In genomic region chr3:170711786-170712185, GRCh38 we compare ENCODE assay signal across 26 cellular contexts.
"Had no signal": no experiment of that assay in that cellular context is flagged by ENCODE, and none has a peak within 500 bp of the region (broad histone marks: within the 10 kb centered on the region; RNA-seq: fewer than 3 reads in every experiment).

No MANE protein-coding gene starts in this region.

- H3K4me1 ChIP-seq: ascending aorta, left ventricle myocardium inferior, right lobe of liver, stomach, thyroid gland, upper lobe of right lung had no signal

- DNase-seq: activated CD4-positive, alpha-beta T cell treated with anti-CD3 and anti-CD28 coated beads for 4 hours; activated CD4-positive, alpha-beta T cell treated with anti-CD3 and anti-CD28 coated beads, Interleukin-2, amount 50 U/mL, for 4 hours; activated effector memory CD4-positive, alpha-beta T cell treated with Interleukin-2 at 50 U/mL for 16 hours; activated naive CD4-positive, alpha-beta T cell treated with Interleukin-2 at 50 U/mL for 16 hours; activated T-cell treated with anti-CD3 and anti-CD28 coated beads for 4 hours; caudate nucleus; foreskin melanocyte; left ventricle myocardium inferior; ovary; right lobe of liver; stimulated activated CD4-positive, alpha-beta T cell treated with anti-CD3 and anti-CD28 coated beads, Interleukin-4, amount 100 ng/mL, for 4 hours; stimulated activated CD8-positive, alpha-beta memory T cell treated with anti-CD3 and anti-CD28 coated beads, Interleukin-4, amount 100 ng/mL, for 48 hours; stimulated activated naive B cell treated with anti-CD40 and anti-IgM and Interleukin-4, amounts not matched to agents 10 μg/mL and 1 μg/mL and 100 μg/mL, for 72 hours; stomach; T-helper 9 cell; thyroid gland; upper lobe of right lung had no signal

- H3K9me3 ChIP-seq: right lobe of liver, thyroid gland, upper lobe of right lung had no signal

- H3K27me3 ChIP-seq: ascending aorta, ovary, right lobe of liver, stomach, thyroid gland, upper lobe of right lung had no signal

- H3K4me3 Mint-ChIP-seq: activated naive CD8-positive, alpha-beta T cell; nephron; stimulated activated naive B cell treated with anti-CD40 and anti-IgM and Interleukin-4, amounts not matched to agents 10 μg/mL and 1 μg/mL and 100 μg/mL, for 72 hours; T-helper 1 cell treated with Interleukin-12 subunit alpha and Interleukin-12 subunit beta and Interleukin-4 antibody, amounts not matched to agents 30 μg/mL and 1 μg/mL, for 36 hours had no signal

- H3K27ac Mint-ChIP-seq: activated naive CD8-positive, alpha-beta T cell; nephron; progenitor cell of endocrine pancreas; stimulated activated naive B cell treated with anti-CD40 and anti-IgM and Interleukin-4, amounts not matched to agents 10 μg/mL and 1 μg/mL and 100 μg/mL, for 72 hours; T-helper 1 cell treated with Interleukin-12 subunit alpha and Interleukin-12 subunit beta and Interleukin-4 antibody, amounts not matched to agents 30 μg/mL and 1 μg/mL, for 36 hours had no signal

- ATAC-seq: esophagus mucosa; right lobe of liver; stimulated activated naive B cell treated with anti-CD40 and anti-IgM and Interleukin-4, amounts not matched to agents 10 μg/mL and 1 μg/mL and 100 μg/mL, for 72 hours; upper lobe of right lung had no signal

- H3K36me3 Mint-ChIP-seq: activated naive CD8-positive, alpha-beta T cell had no signal

- H3K4me1 Mint-ChIP-seq: nephron; stimulated activated naive B cell treated with anti-CD40 and anti-IgM and Interleukin-4, amounts not matched to agents 10 μg/mL and 1 μg/mL and 100 μg/mL, for 72 hours had no signal

- H3K4me3 ChIP-seq: ascending aorta, left ventricle myocardium inferior, lung, ovary, right lobe of liver, skin epidermis, stomach, thyroid gland, upper lobe of right lung had no signal

- H3K36me3 ChIP-seq: ascending aorta, left ventricle myocardium inferior, ovary, right lobe of liver, stomach, thyroid gland, upper lobe of right lung had no signal

- H3K27ac ChIP-seq: ascending aorta, left ventricle myocardium inferior, ovary, right lobe of liver, skin epidermis, stomach, thyroid gland, upper lobe of right lung, VCaP had no signal
